Comparison of ENCODE assay signal across 14 cellular contexts in the genomic region with DNA sequence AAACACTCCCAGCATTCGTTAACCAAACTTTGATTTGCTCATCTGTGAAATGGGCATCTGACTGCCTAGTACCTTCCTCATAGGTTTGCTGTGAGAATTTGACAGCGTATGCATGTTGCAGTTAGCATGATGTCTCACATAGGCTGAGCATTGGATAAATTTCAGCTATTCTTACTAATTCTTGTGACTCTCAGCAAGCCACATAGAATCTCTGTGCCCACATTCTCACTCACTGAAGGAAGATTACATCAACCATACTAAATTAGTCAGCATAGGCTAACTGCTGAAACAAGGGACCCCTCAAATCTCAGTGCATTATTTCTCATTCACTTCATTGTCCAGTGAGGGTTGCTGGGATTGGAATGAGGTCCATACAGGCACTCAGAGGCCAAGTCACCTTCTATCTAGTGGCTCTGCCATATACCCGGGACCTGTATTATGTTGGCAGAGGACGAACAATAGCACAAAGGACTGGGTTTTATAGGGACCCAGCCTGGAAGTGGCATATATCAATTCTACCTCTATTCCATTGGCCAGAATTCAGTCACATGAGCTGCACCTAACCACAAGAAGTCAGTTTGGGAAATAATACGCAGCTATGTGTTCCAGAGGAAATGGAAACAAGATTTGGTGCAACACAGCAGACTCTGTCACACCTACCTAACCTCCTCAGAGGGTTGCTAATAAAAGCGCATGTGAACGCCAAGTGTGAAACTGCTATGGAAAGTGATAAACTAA. TPM values are rescaled to one million over a fixed set of nuclear protein-coding genes. Genes with fewer than 3 reads are reported as not detected.
DNase-seq lines count a peak whose midpoint lies in the region; ATAC-seq and TF ChIP-seq lines count a peak whose summit lies in the region.
"Had no signal": no experiment of that assay in that cellular context is flagged by ENCODE, and none has a peak within 500 bp of the region (broad histone marks: within the 10 kb centered on the region; RNA-seq: fewer than 3 reads in every experiment).

No MANE protein-coding gene starts in this region.

- H3K18ac ChIP-seq in H9 (ENCODE audit: insufficient read length, low read depth, low read length) (no peak overlapping the region), mesenchymal stem cell (ENCODE audit: low read depth in 1 of 2, low read length in 2 of 2) (no peak overlapping the region)

- no peak overlapping the region for H4K91ac ChIP-seq in H9 (ENCODE audit: insufficient read length, low read depth, low read length)
- no peak overlapping the region for H4K91ac ChIP-seq in mesenchymal stem cell (ENCODE audit: low read length)

- POLR2A ChIA-PET in activated CD4-positive, alpha-beta memory T cell treated with anti-CD3 and anti-CD28 coated beads, Interleukin-2, amount 10 ng/mL, durations not matched to agents 7 days and 5 days (lab: Charles Lee): interaction anchor here (0.7 to 3.9 kb wide), 19 partner anchors 10 to 290 kb away, joined by 3 to 39 read pairs (median 4); no protein-coding TSS in a partner anchor

- no peaks in the 10 kb centered on the region for H3K79me2 ChIP-seq in H9 (ENCODE audit: insufficient read depth, low read length)

- no peak overlapping the region for H3K27ac ChIP-seq in H9 (ENCODE audit: insufficient read length, low read depth, low read length)
- no peak overlapping the region for H3K27ac ChIP-seq in mesenchymal stem cell (ENCODE audit: low read length, poor library complexity, severe bottlenecking)
- H3K27ac ChIP-seq: cardiac muscle cell, thyroid gland had no signal

- TF ChIP-seq CTCF in H9 (conservative IDR thresholded peaks at IDR 0.05): no peak

- no peak overlapping the region for H4K8ac ChIP-seq in H9 (replicated peaks; ENCODE audit: insufficient read length, low read depth, low read length)
- peak overlapping the region; percentile 42 for H4K8ac ChIP-seq in mesenchymal stem cell (ENCODE audit: low read length)

- H3K36me3 ChIP-seq in mesenchymal stem cell (ENCODE audit: control insufficient read depth in 1 of 2, insufficient read depth in 2 of 2, low read depth in 1 of 2, low read length in 2 of 2): no peaks in the 10 kb centered on the region
- H3K36me3 ChIP-seq: cardiac muscle cell, thyroid gland had no signal

- H3K9me3 Mint-ChIP-seq in H9: peaks cover 0 to under 1% of the 10 kb centered on the region in 2 experiments; a peak in 1 of 5 replicates
- H3K9me3 Mint-ChIP-seq in activated CD4-positive, alpha-beta memory T cell treated with anti-CD3 and anti-CD28 coated beads, Interleukin-2, amount 10 ng/mL, durations not matched to agents 7 days and 5 days: no peaks in the 10 kb centered on the region

- peaks cover 6% of the 10 kb centered on the region for H3K27me3 ChIP-seq in H9 (ENCODE audit: insufficient read depth, low read length)
- H3K27me3 ChIP-seq in mesenchymal stem cell (ENCODE audit: control insufficient read depth in 1 of 2, insufficient read depth in 1 of 2, low read length in 2 of 2): no peaks in the 10 kb centered on the region
- H3K27me3 ChIP-seq: thyroid gland had no signal

- H3K23ac ChIP-seq in H9 (ENCODE audit: insufficient read length, low read depth, low read length) (no peak overlapping the region), mesenchymal stem cell (ENCODE audit: low read length in 2 of 2) (no peak overlapping the region)

- H3K27me3 Mint-ChIP-seq in H9 (ENCODE audit: low read depth): peaks cover 20% of the 10 kb centered on the region
- H3K27me3 Mint-ChIP-seq in activated CD4-positive, alpha-beta memory T cell treated with anti-CD3 and anti-CD28 coated beads, Interleukin-2, amount 10 ng/mL, durations not matched to agents 7 days and 5 days: no peaks in the 10 kb centered on the region

- H3K9ac ChIP-seq in H9 (ENCODE audit: extremely low read depth, insufficient read length, low read length) (no peak overlapping the region), mesenchymal stem cell (ENCODE audit: low read length) (no peak overlapping the region)

- CTCF ChIA-PET in activated CD4-positive, alpha-beta memory T cell treated with anti-CD3 and anti-CD28 coated beads, Interleukin-2, amount 10 ng/mL, durations not matched to agents 7 days and 5 days (lab: Charles Lee): interaction anchor here (0.7 to 1.5 kb wide), 3 partner anchors 10 to 509 kb away, joined by 3 read pairs; no protein-coding TSS in a partner anchor

- H3K23me2 ChIP-seq in H9 (ENCODE audit: insufficient read length, low read depth, low read length, poor library complexity, severe bottlenecking): peaks cover 12% of the 10 kb centered on the region

- no peak overlapping the region for H3K4me3 ChIP-seq in mesenchymal stem cell (ENCODE audit: insufficient read depth in 1 of 2, low read depth in 1 of 2, low read length in 2 of 2)
- H3K4me3 ChIP-seq: cardiac muscle cell, thyroid gland had no signal

- H3K4ac ChIP-seq in H9 (ENCODE audit: low read depth, low read length) (no peak overlapping the region), mesenchymal stem cell (ENCODE audit: low read depth in 1 of 2, low read length in 2 of 2) (no peak overlapping the region)

- ATAC-seq in HG02852 (IDR thresholded peaks at IDR 0.05; ENCODE audit: unreplicated experiment) (no peak), GM19452 (IDR thresholded peaks at IDR 0.05; ENCODE audit: unreplicated experiment) (no peak)
- ATAC-seq: Right ventricle myocardium inferior, sciatic nerve had no signal

- H3K4me2 ChIP-seq in H9 (ENCODE audit: insufficient read depth, insufficient read length, low read length) (no peak overlapping the region), mesenchymal stem cell (ENCODE audit: low read length, poor library complexity, severe bottlenecking) (no peak overlapping the region)

- no CpG with 5 or more reads among the region's 7 CpGs for WGBS in H9 (ENCODE audit: extremely low coverage, insufficient read length, low lambda C conversion rate)
- WGBS in mesenchymal stem cell: 94% methylated on average over 7 of the region's 7 CpGs

- H2AFZ ChIP-seq in H9 (ENCODE audit: low read length): no peak overlapping the region
- H2AFZ ChIP-seq in mesenchymal stem cell (ENCODE audit: low read depth, low read length): no peak overlapping the region

- no peak overlapping the region for H3K4me3 Mint-ChIP-seq in H9
- H3K4me3 Mint-ChIP-seq in activated CD4-positive, alpha-beta memory T cell treated with anti-CD3 and anti-CD28 coated beads, Interleukin-2, amount 10 ng/mL, durations not matched to agents 7 days and 5 days: peak overlapping the region; percentile 15

- H3K79me1 ChIP-seq in H9 (ENCODE audit: insufficient read depth, low read depth, low read length, poor library complexity, severe bottlenecking) (no peaks in the 10 kb centered on the region), mesenchymal stem cell (replicated peaks; ENCODE audit: low read length, poor library complexity, severe bottlenecking) (no peaks in the 10 kb centered on the region)

- H2BK5ac ChIP-seq in H9 (ENCODE audit: insufficient read length, low read length) (no peak overlapping the region), mesenchymal stem cell (ENCODE audit: low read depth, low read length, poor library complexity, severe bottlenecking) (no peak overlapping the region)

- no peak overlapping the region for H3K14ac ChIP-seq in H9 (ENCODE audit: insufficient read depth, low read length)
- H3K14ac ChIP-seq in mesenchymal stem cell (ENCODE audit: low read length in 2 of 2): no peak overlapping the region

- peak overlapping the region; percentile 41 for H2BK12ac ChIP-seq in H9 (ENCODE audit: insufficient read length, low read depth, low read length)
- no peak overlapping the region for H2BK12ac ChIP-seq in mesenchymal stem cell (ENCODE audit: low read length in 2 of 2)

- no peak overlapping the region for H4K5ac ChIP-seq in H9 (ENCODE audit: insufficient read length, low read depth, low read length)

- no peak overlapping the region for H3K56ac ChIP-seq in H9 (ENCODE audit: insufficient read length, low read depth, low read length)

- H3K4me1 ChIP-seq in H9 (ENCODE audit: insufficient read depth, low read length) (peaks cover 5% of the 10 kb centered on the region; the same call in 1 of the 2 replicates), mesenchymal stem cell (ENCODE audit: control insufficient read depth, insufficient read depth, low read depth, low read length) (peaks cover 2% of the 10 kb centered on the region)

- H2AK5ac ChIP-seq in H9 (ENCODE audit: insufficient read length, low read length): no peak overlapping the region
- H2AK5ac ChIP-seq in mesenchymal stem cell (ENCODE audit: low read length, severe bottlenecking): peak overlapping the region; percentile 21

- no peak overlapping the region for H3T11ph ChIP-seq in H9 (ENCODE audit: low read length)

- H2BK15ac ChIP-seq in H9 (ENCODE audit: low read depth, low read length) (no peak overlapping the region), mesenchymal stem cell (ENCODE audit: low read depth, poor library complexity, severe bottlenecking) (no peak overlapping the region)

- DNase-seq in NOMO-1 (lab: John Stamatoyannopoulos, UW; ENCODE audit: unreplicated experiment in 2 of 2) (peak; percentile 23 to 40), NOMO-1 treated with dmso at 0.1 percent for 144 hours (lab: John Stamatoyannopoulos, UW; ENCODE audit: unreplicated experiment) (no peak), H9 (no peak), mesenchymal stem cell (no peak), NCI-H526 treated with DMSO at 0.1 percent for 48 hours (lab: John Stamatoyannopoulos, UW) (no peak)
- DNase-seq in activated CD4-positive, alpha-beta memory T cell treated with anti-CD3 and anti-CD28 coated beads, Interleukin-2, amount 10 ng/mL, durations not matched to agents 7 days and 5 days: peak; percentile 53
- DNase-seq: activated gamma-delta T cell, NCI-H524, thyroid gland had no signal

- H3K9me3 ChIP-seq in H9 (ENCODE audit: control insufficient read depth, low read depth, low read length) (no peaks in the 10 kb centered on the region), mesenchymal stem cell (ENCODE audit: control insufficient read depth, low read length) (no peaks in the 10 kb centered on the region)
- H3K9me3 ChIP-seq: thyroid gland had no signal

- no peak overlapping the region for H3K27ac Mint-ChIP-seq in H9
- H3K27ac Mint-ChIP-seq in activated CD4-positive, alpha-beta memory T cell treated with anti-CD3 and anti-CD28 coated beads, Interleukin-2, amount 10 ng/mL, durations not matched to agents 7 days and 5 days: peak overlapping the region; percentile 85

- peaks cover 24 to 27% of the 10 kb centered on the region in 2 experiments for H3K4me1 Mint-ChIP-seq in H9
- peaks cover 66% of the 10 kb centered on the region for H3K4me1 Mint-ChIP-seq in activated CD4-positive, alpha-beta memory T cell treated with anti-CD3 and anti-CD28 coated beads, Interleukin-2, amount 10 ng/mL, durations not matched to agents 7 days and 5 days

- H2BK20ac ChIP-seq in H9 (ENCODE audit: low read depth, low read length, poor library complexity, severe bottlenecking): no peak overlapping the region

- H4K20me1 ChIP-seq in H9 (ENCODE audit: control insufficient read depth, insufficient read depth, insufficient read length): no peaks in the 10 kb centered on the region

- H3K36me3 Mint-ChIP-seq in H9 (ENCODE audit: insufficient read depth in 1 of 3, low read depth in 3 of 3): no peaks in the 10 kb centered on the region
- peaks cover 7% of the 10 kb centered on the region for H3K36me3 Mint-ChIP-seq in activated CD4-positive, alpha-beta memory T cell treated with anti-CD3 and anti-CD28 coated beads, Interleukin-2, amount 10 ng/mL, durations not matched to agents 7 days and 5 days (ENCODE audit: low read depth)

- H2BK120ac ChIP-seq in H9 (ENCODE audit: low read depth, low read length, poor library complexity, severe bottlenecking): no peak overlapping the region
- H2BK120ac ChIP-seq in mesenchymal stem cell (ENCODE audit: low read depth, low read length): no peak overlapping the region

RNA-seq across cellular contexts. Expression of a gene that starts 4.2 kb away (rescaled TPM):
- total RNA-seq in H9 (2021): 0.35 and 0.37 TPM in 2 replicates
- total RNA-seq in activated CD4-positive, alpha-beta memory T cell treated with anti-CD3 and anti-CD28 coated beads, Interleukin-2, amount 10 ng/mL, durations not matched to agents 7 days and 5 days: 10 to 100 TPM; 51.0 to 54.1 TPM
- polyA plus RNA-seq in mesenchymal stem cell (2013, experiment 1 of 2): 9.9 TPM
- polyA plus RNA-seq in mesenchymal stem cell (2013, experiment 2 of 2): 10.4 TPM

Comparison
In these comparisons a context has a peak if more than half of its experiments do, and no peak if none do; other contexts are left out.
1. DNase-seq: peak in NOMO-1 (2 of 2) and activated CD4-positive, alpha-beta memory T cell treated with anti-CD3 and anti-CD28 coated beads, Interleukin-2, amount 10 ng/mL, durations not matched to agents 7 days and 5 days (single experiment); none in NOMO-1 treated with dmso at 0.1 percent for 144 hours (single experiment), H9 (single experiment), mesenchymal stem cell (single experiment) and NCI-H526 treated with DMSO at 0.1 percent for 48 hours (single experiment).
2. RNA of a gene that starts 4.2 kb away (total RNA-seq): 51.0 to 54.1 TPM in activated CD4-positive, alpha-beta memory T cell treated with anti-CD3 and anti-CD28 coated beads, Interleukin-2, amount 10 ng/mL, durations not matched to agents 7 days and 5 days; 0.35 to 0.37 TPM in H9; every median in the first group is over 10 times any median in the second.